18 cellular contexts compared by ENCODE assay signal in the genomic region with DNA sequence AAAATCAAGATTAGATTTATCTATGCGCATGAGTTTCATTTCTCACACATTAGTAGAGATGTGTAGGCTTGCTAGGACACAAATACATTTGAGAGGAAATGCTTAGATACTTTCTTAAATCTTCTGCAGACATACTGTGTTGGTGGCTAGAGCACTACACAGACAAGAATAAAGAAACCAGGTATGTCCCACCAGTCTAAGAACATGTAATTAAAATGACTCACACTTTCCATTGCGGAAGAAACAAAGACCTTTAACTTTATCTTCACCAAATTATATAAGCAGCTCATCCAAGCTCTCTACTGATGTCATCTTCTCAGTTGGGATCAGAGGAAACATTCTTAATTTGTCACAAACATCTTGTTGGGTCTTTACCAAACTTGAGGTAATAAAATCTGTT. TPM values are rescaled to one million over a fixed set of nuclear protein-coding genes. Genes with fewer than 3 reads are reported as not detected.
"Had no signal": no experiment of that assay in that cellular context is flagged by ENCODE, and none has a peak within 500 bp of the region (broad histone marks: within the 10 kb centered on the region; RNA-seq: fewer than 3 reads in every experiment).

No MANE protein-coding gene starts in this region.

- DNase-seq: activated CD4-positive, CD25-positive, alpha-beta regulatory T cell treated with anti-CD3 and anti-CD28 coated beads, Interleukin-2, amount 50 U/mL, for 72 hours; activated CD8-positive, alpha-beta memory T cell treated with anti-CD3 and anti-CD28 coated beads for 24 hours; activated gamma-delta T cell; amygdala; foreskin fibroblast; glutamatergic neuron; left colon; naive B cell; retina; stimulated activated CD4-positive, alpha-beta T cell treated with anti-CD3 and anti-CD28 coated beads, Interleukin-4, amount 100 ng/mL, for 4 hours; transverse colon had no signal

- H3K27ac ChIP-seq: parathyroid adenoma, transverse colon had no signal

- H3K4me1 ChIP-seq: parathyroid adenoma, transverse colon had no signal

- H3K4me3 Mint-ChIP-seq: naive B cell had no signal

- H2AFZ ChIP-seq: parathyroid adenoma had no signal

- H3K9me3 Mint-ChIP-seq: naive B cell had no signal

- H3K9me3 ChIP-seq: transverse colon had no signal

- H3K4me3 ChIP-seq: lung, transverse colon had no signal

- H3K9ac ChIP-seq: parathyroid adenoma had no signal

- H3K27me3 ChIP-seq: transverse colon had no signal

- ATAC-seq: esophagus mucosa, left colon, SK-N-SH treated with all-trans-retinoic acid at 6 μM for 48 hours had no signal

- H3K27me3 Mint-ChIP-seq: naive B cell had no signal

RNA-seq across cellular contexts. Expression of a gene that starts 42.8 kb away (rescaled TPM):
- total RNA-seq: dermis microvascular lymphatic vessel endothelial cell; esophagus mucosa; skeletal muscle tissue; T-helper 2 cell treated with Interferon-gamma antibody and Interleukin-4, amounts not matched to agents 100 ng/mL and 5 ng/mL, for 36 hours had no signal
